Comparison of ENCODE assay signal across 29 cellular contexts in the genomic region with DNA sequence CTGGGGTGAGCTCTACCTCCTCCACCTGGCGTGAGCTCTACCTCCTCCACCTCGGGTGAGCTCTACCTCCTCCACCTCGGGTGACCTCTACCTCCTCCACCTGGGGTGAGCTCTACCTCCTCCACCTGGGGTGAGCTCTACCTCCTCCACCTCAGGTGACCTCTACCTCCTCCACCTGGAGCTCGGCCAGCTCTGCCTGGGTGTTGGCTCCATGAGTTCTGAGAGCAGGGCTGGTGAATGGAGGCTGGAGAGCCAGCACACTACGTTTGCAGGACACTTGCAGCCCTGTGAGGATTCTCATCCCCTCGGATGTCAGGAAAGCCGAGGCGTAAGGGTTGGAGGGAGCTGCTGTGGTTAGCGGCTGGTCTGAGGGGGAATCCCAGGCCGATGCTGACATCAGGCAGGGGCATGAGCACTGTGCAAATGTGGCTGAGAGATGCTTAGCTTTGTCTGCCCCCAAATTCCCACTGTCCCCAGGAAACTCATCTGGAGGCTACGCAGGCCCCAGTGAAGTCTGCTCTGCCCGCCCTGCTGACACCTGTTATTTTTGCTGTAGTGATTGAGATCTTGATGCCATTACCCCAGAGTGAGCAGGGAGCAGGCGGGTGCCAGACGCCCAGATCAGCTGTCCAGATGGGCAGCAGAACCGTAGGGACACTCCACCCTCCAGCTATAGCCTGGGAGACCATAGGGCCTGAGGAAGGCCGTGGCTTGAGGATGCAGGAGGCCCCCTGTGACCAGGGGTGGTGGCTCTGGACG. TPM values are rescaled to one million over a fixed set of nuclear protein-coding genes. Genes with fewer than 3 reads are reported as not detected.
DNase-seq lines count a peak whose midpoint lies in the region; ATAC-seq and TF ChIP-seq lines count a peak whose summit lies in the region.
"Had no signal": no experiment of that assay in that cellular context is flagged by ENCODE, and none has a peak within 500 bp of the region (broad histone marks: within the 10 kb centered on the region; RNA-seq: fewer than 3 reads in every experiment).

No MANE protein-coding gene starts in this region.

- TF ChIP-seq EP300 in SK-N-SH (IDR thresholded peaks at IDR 0.05; ENCODE audit: borderline replicate concordance in 1 of 2, low read depth in 1 of 2, low read length in 1 of 2) = peak in 1 of 2 experiments; percentile 77; a peak in 1 of 4 replicates

- H3K27ac ChIP-seq in SK-N-SH (ENCODE audit: low read depth in 2 of 2, low read length in 1 of 2) (peak overlapping the region in 1 of 2 experiments; percentile 32; a peak in 2 of 4 replicates), osteoblast (ENCODE audit: low read depth, low read length) (no peak overlapping the region), upper lobe of right lung (no peak overlapping the region), right lobe of liver (no peak overlapping the region)
- H3K27ac ChIP-seq: BLaER1 had no signal

- TF ChIP-seq CTCF in SK-N-SH (IDR thresholded peaks at IDR 0.05) (no peak), osteoblast (IDR thresholded peaks at IDR 0.05; ENCODE audit: extremely low read depth, low read depth, low read length) (no peak), upper lobe of right lung (IDR thresholded peaks at IDR 0.05) (no peak), right lobe of liver (IDR thresholded peaks at IDR 0.05) (no peak)

- ATAC-seq in upper lobe of right lung (peak; percentile 16), right lobe of liver (no peak)
- ATAC-seq: GM12878, GM23338, PC-3 had no signal

- H3F3A ChIP-seq in SK-N-SH (replicated peaks; ENCODE audit: insufficient read depth) = no peaks in the 10 kb centered on the region

- TF ChIP-seq POLR2A in right lobe of liver (IDR thresholded peaks at IDR 0.05) = no peak

- no peak for TF ChIP-seq RAD21 in SK-N-SH (IDR thresholded peaks at IDR 0.05; ENCODE audit: low read length)

- H3K27me3 Mint-ChIP-seq in activated naive CD4-positive, alpha-beta T cell treated with anti-CD3 and anti-CD28 coated beads, Interleukin-2, amount 50 U/mL, for 24 hours = peaks cover 3% of the 10 kb centered on the region
- H3K27me3 Mint-ChIP-seq in activated naive CD4-positive, alpha-beta T cell treated with anti-CD3 and anti-CD28 coated beads for 36 hours (ENCODE audit: low read depth) = peaks cover 5% of the 10 kb centered on the region

- peak overlapping the region; percentile 35 for H3K27ac Mint-ChIP-seq in activated naive CD4-positive, alpha-beta T cell treated with anti-CD3 and anti-CD28 coated beads, Interleukin-2, amount 50 U/mL, for 24 hours
- H3K27ac Mint-ChIP-seq in activated naive CD4-positive, alpha-beta T cell treated with anti-CD3 and anti-CD28 coated beads for 36 hours = no peak overlapping the region
- H3K27ac Mint-ChIP-seq: CD4-positive, CD25-positive, alpha-beta regulatory T cell; GM23338; HFFc6 had no signal

- H3K4me3 ChIP-seq in SK-N-SH (ENCODE audit: low read depth in 2 of 2, low read length in 1 of 2) (no peak overlapping the region), osteoblast (ENCODE audit: insufficient read depth, low read length) (no peak overlapping the region), upper lobe of right lung (no peak overlapping the region), right lobe of liver (no peak overlapping the region)
- H3K4me3 ChIP-seq: BLaER1, GM12878, GM23338, MG63 had no signal

- no peaks in the 10 kb centered on the region for H3K79me2 ChIP-seq in SK-N-SH (ENCODE audit: insufficient read depth)
- no peaks in the 10 kb centered on the region for H3K79me2 ChIP-seq in osteoblast (ENCODE audit: insufficient read depth, low read length)

- no peak overlapping the region for H3K4me3 Mint-ChIP-seq in activated naive CD4-positive, alpha-beta T cell treated with anti-CD3 and anti-CD28 coated beads, Interleukin-2, amount 50 U/mL, for 24 hours
- no peak overlapping the region for H3K4me3 Mint-ChIP-seq in activated naive CD4-positive, alpha-beta T cell treated with anti-CD3 and anti-CD28 coated beads for 36 hours
- H3K4me3 Mint-ChIP-seq: CD4-positive, CD25-positive, alpha-beta regulatory T cell; GM23338; H9; HFFc6 had no signal

- H3K4me1 ChIP-seq in SK-N-SH (ENCODE audit: control insufficient read depth in 1 of 2, insufficient read depth in 2 of 2, low read depth in 1 of 2, low read length in 1 of 2) = peaks cover 0 to 54% of the 10 kb centered on the region in 2 experiments; a peak in 1 of 4 replicates
- peaks cover 22% of the 10 kb centered on the region for H3K4me1 ChIP-seq in osteoblast (ENCODE audit: insufficient read depth, low read length)
- peaks cover 12% of the 10 kb centered on the region for H3K4me1 ChIP-seq in upper lobe of right lung
- peaks cover 0 to 8% (median 0%) of the 10 kb centered on the region in 4 donors for H3K4me1 ChIP-seq in right lobe of liver

- WGBS in SK-N-SH (ENCODE audit: low lambda C conversion rate) = 20% methylated on average over 11 of the region's 17 CpGs
- WGBS in right lobe of liver (ENCODE audit: insufficient coverage, low coverage, low lambda C conversion rate, missing lambda C conversion rate) = 64% methylated on average over 6 of the region's 17 CpGs

- H3K9ac ChIP-seq in SK-N-SH = no peak overlapping the region
- H3K9ac ChIP-seq: BLaER1 had no signal

- H3K9me3 Mint-ChIP-seq in activated naive CD4-positive, alpha-beta T cell treated with anti-CD3 and anti-CD28 coated beads, Interleukin-2, amount 50 U/mL, for 24 hours = no peaks in the 10 kb centered on the region
- H3K9me3 Mint-ChIP-seq in activated naive CD4-positive, alpha-beta T cell treated with anti-CD3 and anti-CD28 coated beads for 36 hours = no peaks in the 10 kb centered on the region
- H3K9me3 Mint-ChIP-seq: CD4-positive, CD25-positive, alpha-beta regulatory T cell; GM23338; H9; HFFc6 had no signal

- no peaks in the 10 kb centered on the region for H3K9me2 ChIP-seq in SK-N-SH

- H3K4me1 Mint-ChIP-seq in activated naive CD4-positive, alpha-beta T cell treated with anti-CD3 and anti-CD28 coated beads, Interleukin-2, amount 50 U/mL, for 24 hours = no peaks in the 10 kb centered on the region
- H3K4me1 Mint-ChIP-seq in activated naive CD4-positive, alpha-beta T cell treated with anti-CD3 and anti-CD28 coated beads for 36 hours (ENCODE audit: low read depth) = no peaks in the 10 kb centered on the region
- H3K4me1 Mint-ChIP-seq: GM23338, H9 had no signal

- intact Hi-C loops in activated naive CD4-positive, alpha-beta T cell treated with anti-CD3 and anti-CD28 coated beads for 36 hours (cut with micrococcal nuclease) = no loop called here
- intact Hi-C loops in upper lobe of right lung (cut with DNase I) (no loop called here), right lobe of liver (cut with DNase I) (no loop called here)

- no peaks in the 10 kb centered on the region for H4K20me1 ChIP-seq in SK-N-SH (ENCODE audit: insufficient read depth)
- no peaks in the 10 kb centered on the region for H4K20me1 ChIP-seq in osteoblast (ENCODE audit: insufficient read depth, low read length)

- peaks cover 5% of the 10 kb centered on the region; the same call in 1 of the 2 replicates for H3K27me3 ChIP-seq in SK-N-SH (ENCODE audit: insufficient read depth)
- H3K27me3 ChIP-seq in osteoblast (ENCODE audit: insufficient read depth, low read length) = peaks cover 23% of the 10 kb centered on the region
- no peaks in the 10 kb centered on the region for H3K27me3 ChIP-seq in upper lobe of right lung
- no peaks in the 10 kb centered on the region for H3K27me3 ChIP-seq in right lobe of liver
- H3K27me3 ChIP-seq: BLaER1, MG63 had no signal

- no peaks in the 10 kb centered on the region for H3K36me3 Mint-ChIP-seq in activated naive CD4-positive, alpha-beta T cell treated with anti-CD3 and anti-CD28 coated beads, Interleukin-2, amount 50 U/mL, for 24 hours
- H3K36me3 Mint-ChIP-seq in activated naive CD4-positive, alpha-beta T cell treated with anti-CD3 and anti-CD28 coated beads for 36 hours (ENCODE audit: low read depth) = no peaks in the 10 kb centered on the region
- H3K36me3 Mint-ChIP-seq: CD4-positive, CD25-positive, alpha-beta regulatory T cell had no signal

- CTCF ChIA-PET in activated naive CD4-positive, alpha-beta T cell treated with anti-CD3 and anti-CD28 coated beads for 36 hours (lab: Charles Lee) = no interaction called here
- CTCF ChIA-PET in SK-N-SH (lab: Yijun Ruan, JAX) = interaction anchor here (0.8 to 1.9 kb wide), 5 partner anchors 9 to 168 kb away, joined by 4 to 9 read pairs (median 4); no protein-coding TSS in a partner anchor

- POLR2A ChIA-PET in SK-N-SH (lab: Yijun Ruan, JAX) = interaction anchor here (0.6 kb wide), 2 partner anchors 48 to 82 kb away, joined by 3 read pairs; no protein-coding TSS in a partner anchor

- no peak for DNase-seq in activated naive CD4-positive, alpha-beta T cell treated with anti-CD3 and anti-CD28 coated beads for 36 hours
- peak; percentile 91 for DNase-seq in SK-N-SH
- peak; percentile 77 for DNase-seq in osteoblast (ENCODE audit: insufficient read length, low spot score, missing footprints)
- no peak for DNase-seq in upper lobe of right lung
- DNase-seq in activated naive CD4-positive, alpha-beta T cell (lab: John Stamatoyannopoulos, UW) = no peak
- no peak for DNase-seq in occipital lobe (lab: John Stamatoyannopoulos, UW)
- no peak for DNase-seq in right lobe of liver
- DNase-seq: CD4-positive, CD25-positive, alpha-beta regulatory T cell; H9; HFFc6; KG1; MG63; NCI-H1048; NCI-H1417; NCI-H1694; NCI-H2081; NCI-H345; NCI-H510A treated with DMSO at 0.1 percent for 48 hours; NCI-H82; NK-92 treated with Interleukin-12 subunit alpha and Interleukin-12 subunit beta, amount 100 ng/mL, for 24 hours; PC-3; Right ventricle myocardium superior; SW 1271 had no signal

- H3K4me2 ChIP-seq in SK-N-SH (no peak overlapping the region), osteoblast (ENCODE audit: insufficient read depth, low read length) (no peak overlapping the region)
- H3K4me2 ChIP-seq: GM23338 had no signal

- H3K36me3 ChIP-seq in SK-N-SH (replicated peaks in 1 of 2; ENCODE audit: control insufficient read depth in 1 of 2, insufficient read depth in 2 of 2, low read length in 1 of 2) (no peaks in the 10 kb centered on the region), osteoblast (ENCODE audit: insufficient read depth, low read length) (no peaks in the 10 kb centered on the region), upper lobe of right lung (no peaks in the 10 kb centered on the region), right lobe of liver (no peaks in the 10 kb centered on the region)
- H3K36me3 ChIP-seq: BLaER1, MG63 had no signal

- H3K9me3 ChIP-seq in SK-N-SH (no peaks in the 10 kb centered on the region), osteoblast (ENCODE audit: low read depth, low read length) (no peaks in the 10 kb centered on the region), upper lobe of right lung (no peaks in the 10 kb centered on the region), right lobe of liver (no peaks in the 10 kb centered on the region)
- H3K9me3 ChIP-seq: BLaER1, MG63 had no signal

- H2AFZ ChIP-seq in SK-N-SH (ENCODE audit: low read depth) = no peak overlapping the region
- H2AFZ ChIP-seq in osteoblast (ENCODE audit: low read length) = no peak overlapping the region
- H2AFZ ChIP-seq: GM23338 had no signal

RNA-seq across cellular contexts. Expression of a gene that starts 3.3 kb away (rescaled TPM):
- not detected for total RNA-seq in activated naive CD4-positive, alpha-beta T cell treated with anti-CD3 and anti-CD28 coated beads for 36 hours
- not detected in 2 replicates for polyA plus RNA-seq in SK-N-SH (2012; rRNA removed)
- not detected in 2 replicates for polyA plus RNA-seq in SK-N-SH (2012; cell fraction: cytosol; rRNA removed)
- 0.01 and 0.06 TPM in 2 replicates for polyA plus RNA-seq in SK-N-SH (2012; cell fraction: nucleus; rRNA removed)
- total RNA-seq in osteoblast (under 0.01 TPM in 2 replicates), upper lobe of right lung (0.26 TPM), occipital lobe (under 0.01 TPM), right lobe of liver (under 1 TPM in 5 of 6 experiments, not detected in 1; 0.06 to 0.15 (median 0.12) TPM)
- total RNA-seq: A172; CD4-positive, CD25-positive, alpha-beta regulatory T cell; GM12878; GM23338; H9; HFFc6; PC-3; Right ventricle myocardium superior; SK-MEL-5 had no signal
- polyA plus RNA-seq: CD4-positive, CD25-positive, alpha-beta regulatory T cell; GM12878; GM23338 had no signal

RNA-seq across cellular contexts. Expression of a gene that starts 13.4 kb away (rescaled TPM):
- not detected for total RNA-seq in activated naive CD4-positive, alpha-beta T cell treated with anti-CD3 and anti-CD28 coated beads for 36 hours
- polyA plus RNA-seq in SK-N-SH (2012; rRNA removed) = not detected in 2 replicates
- not detected in 2 replicates for polyA plus RNA-seq in SK-N-SH (2012; cell fraction: cytosol; rRNA removed)
- not detected in 2 replicates for polyA plus RNA-seq in SK-N-SH (2012; cell fraction: nucleus; rRNA removed)
- not detected in 2 replicates for total RNA-seq in osteoblast
- 22.2 TPM for total RNA-seq in upper lobe of right lung
- not detected for total RNA-seq in occipital lobe
- 10 to 100 TPM in 1 of 6 experiments, 1 to 10 TPM in 5; 3.7 to 17.0 (median 5.2) TPM for total RNA-seq in right lobe of liver
- total RNA-seq: A172; CD4-positive, CD25-positive, alpha-beta regulatory T cell; GM12878; GM23338; HFFc6; Right ventricle myocardium superior; SK-MEL-5 had no signal
- polyA plus RNA-seq: CD4-positive, CD25-positive, alpha-beta regulatory T cell; GM23338 had no signal

RNA-seq across cellular contexts. Expression of a gene that starts 40.8 kb away (rescaled TPM):
- not detected for total RNA-seq in activated naive CD4-positive, alpha-beta T cell treated with anti-CD3 and anti-CD28 coated beads for 36 hours
- not detected in 2 replicates for polyA plus RNA-seq in SK-N-SH (2012; rRNA removed)
- polyA plus RNA-seq in SK-N-SH (2012; cell fraction: cytosol; rRNA removed) = not detected in 2 replicates
- polyA plus RNA-seq in SK-N-SH (2012; cell fraction: nucleus; rRNA removed) = not detected in 2 replicates
- total RNA-seq in osteoblast = not detected in 2 replicates
- total RNA-seq in upper lobe of right lung = not detected
- not detected for total RNA-seq in occipital lobe
- 1,000 to 10,000 TPM in 4 of 6 experiments, 100 to 1,000 TPM in 2; 744 to 1,833 (median 1,254) TPM for total RNA-seq in right lobe of liver
- total RNA-seq: A172; CD4-positive, CD25-positive, alpha-beta regulatory T cell; GM23338; H9; HFFc6; PC-3; Right ventricle myocardium superior had no signal
- polyA plus RNA-seq: CD4-positive, CD25-positive, alpha-beta regulatory T cell; GM12878; GM23338 had no signal

Comparison
In these comparisons a context has a peak if more than half of its experiments do, and no peak if none do; other contexts are left out.
1. DNase-seq: peak in SK-N-SH (single experiment) and osteoblast (single experiment); none in activated naive CD4-positive, alpha-beta T cell treated with anti-CD3 and anti-CD28 coated beads for 36 hours (single experiment), upper lobe of right lung (single experiment), activated naive CD4-positive, alpha-beta T cell (0 of 4), occipital lobe (single experiment) and right lobe of liver (0 of 3).
2. RNA of a gene that starts 40.8 kb away (total RNA-seq): 744 to 1,833 TPM in right lobe of liver; not detected in upper lobe of right lung (single experiment), not detected in activated naive CD4-positive, alpha-beta T cell treated with anti-CD3 and anti-CD28 coated beads for 36 hours, not detected in osteoblast and not detected in occipital lobe (single experiment); every median in the first group is over 100 times any median in the second.